In the genomic region with DNA sequence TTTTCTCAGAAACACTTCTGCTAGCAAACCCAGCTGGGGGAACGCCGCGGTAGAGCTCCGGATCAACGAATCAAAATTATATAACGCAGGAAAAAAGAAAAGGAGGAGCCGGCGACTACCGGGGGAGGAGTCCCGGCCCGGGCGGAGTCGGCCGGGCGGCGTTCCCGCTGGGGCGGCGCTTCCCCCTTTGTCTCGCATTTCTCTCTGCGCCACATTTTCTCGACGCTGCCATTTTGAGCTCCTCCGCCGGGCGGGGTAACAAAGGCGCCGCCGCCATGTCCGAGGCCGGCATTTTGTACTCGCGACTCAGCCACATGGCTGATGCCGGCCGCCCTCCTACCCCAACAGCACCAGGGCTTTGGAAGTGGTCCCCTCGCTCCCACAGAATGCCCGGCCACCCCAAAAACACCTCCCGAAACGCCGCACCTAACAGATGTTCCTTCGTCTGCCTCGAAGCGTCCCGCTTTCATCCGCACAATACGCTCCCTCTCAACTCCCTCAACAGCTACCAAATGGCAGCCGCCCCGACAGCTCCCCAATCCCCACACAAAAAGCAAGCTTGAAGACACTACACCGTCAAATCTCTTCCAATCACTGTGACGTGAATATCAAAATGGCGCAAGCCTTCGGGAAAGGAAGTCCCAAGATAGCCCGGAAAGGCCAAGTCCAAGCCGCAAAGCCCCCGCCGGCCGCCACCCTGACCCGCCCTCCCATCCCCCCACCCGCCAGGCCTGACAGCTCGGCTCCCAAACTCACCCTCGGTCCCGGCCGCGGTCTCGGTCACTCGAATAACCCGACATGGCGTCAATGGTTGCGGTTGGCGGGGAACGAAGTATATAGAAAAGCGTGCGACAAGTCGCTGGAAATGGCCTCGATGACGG, we compare ENCODE assay signal across 8 cellular contexts. TPM values are rescaled to one million over a fixed set of nuclear protein-coding genes. Genes with fewer than 3 reads are reported as not detected.
DNase-seq lines count a peak whose midpoint lies in the region; ATAC-seq and TF ChIP-seq lines count a peak whose summit lies in the region.

No MANE protein-coding gene starts in this region.

- H3K27ac Mint-ChIP-seq in activated CD4-positive, alpha-beta memory T cell treated with anti-CD3 and anti-CD28 coated beads for 36 hours: peak overlapping the region; percentile 100

- peaks cover 2% of the 10 kb centered on the region for H3K27me3 Mint-ChIP-seq in activated CD4-positive, alpha-beta memory T cell treated with anti-CD3 and anti-CD28 coated beads for 36 hours

- H3K4me3 ChIP-seq in dorsolateral prefrontal cortex: peak overlapping the region; percentile 70 to 100 (median 95)
- peak overlapping the region; percentile 84 for H3K4me3 ChIP-seq in lower leg skin (ENCODE audit: low read depth, poor library complexity, severe bottlenecking)

- H3K9me3 Mint-ChIP-seq in activated CD4-positive, alpha-beta memory T cell treated with anti-CD3 and anti-CD28 coated beads for 36 hours: no peaks in the 10 kb centered on the region

- WGBS in lower leg skin, 2 donors: 0% methylated on average over 74 to 76 of the region's 76 CpGs

- ATAC-seq in HG03354 (IDR thresholded peaks at IDR 0.05; ENCODE audit: poor library complexity, severe bottlenecking, unreplicated experiment) (peak; percentile 30), HG03571 (IDR thresholded peaks at IDR 0.05; ENCODE audit: unreplicated experiment) (no peak)

- POLR2A ChIA-PET in activated CD4-positive, alpha-beta memory T cell treated with anti-CD3 and anti-CD28 coated beads for 36 hours (lab: Charles Lee): interaction anchor here (0.6 to 4.2 kb wide), 23 partner anchors 9 to 732 kb away, joined by 3 to 125 read pairs (median 5); a partner anchor contains a TSS

- H3K4me3 Mint-ChIP-seq in activated CD4-positive, alpha-beta memory T cell treated with anti-CD3 and anti-CD28 coated beads for 36 hours: peak overlapping the region; percentile 97

- DNase-seq in GDM1 (lab: John Stamatoyannopoulos, UW) (peak; percentile 75), NCI-H774 (lab: John Stamatoyannopoulos, UW) (peak; percentile 92), dorsolateral prefrontal cortex (peak; percentile 69 to 91 (median 88)), lower leg skin (ENCODE audit: low spot score in 2 of 2) (peak; percentile 91 to 98)
- DNase-seq in activated CD4-positive, alpha-beta memory T cell treated with anti-CD3 and anti-CD28 coated beads for 36 hours: peak; percentile 92
- DNase-seq in stimulated activated CD4-positive, alpha-beta T cell treated with anti-CD3 and anti-CD28 coated beads, Interleukin-4, amount 100 ng/mL, for 1 hour: peak; percentile 83

- CTCF ChIA-PET in activated CD4-positive, alpha-beta memory T cell treated with anti-CD3 and anti-CD28 coated beads for 36 hours (lab: Charles Lee): interaction anchor here (0.6 to 4.2 kb wide), 10 partner anchors 9 to 373 kb away, joined by 3 to 46 read pairs (median 4); a partner anchor contains a TSS

- H3K27me3 ChIP-seq in dorsolateral prefrontal cortex: no peaks in the 10 kb centered on the region

- peaks cover 64% of the 10 kb centered on the region for H3K36me3 Mint-ChIP-seq in activated CD4-positive, alpha-beta memory T cell treated with anti-CD3 and anti-CD28 coated beads for 36 hours

- intact Hi-C loops in activated CD4-positive, alpha-beta memory T cell treated with anti-CD3 and anti-CD28 coated beads for 36 hours (cut with micrococcal nuclease): loop anchor here (1.0 to 10.0 kb wide), 13 partner anchors 8 to 808 kb away; a partner anchor contains a TSS
- intact Hi-C loops in dorsolateral prefrontal cortex (cut with DNase I): loop anchor here (1.0 to 10.0 kb wide), 6 partner anchors 8 to 733 kb away; a partner anchor contains a TSS
- intact Hi-C loops in lower leg skin (cut with DNase I; ENCODE audit: low total_unique reads): no loop called here

- peaks cover 60% of the 10 kb centered on the region for H3K4me1 Mint-ChIP-seq in activated CD4-positive, alpha-beta memory T cell treated with anti-CD3 and anti-CD28 coated beads for 36 hours (ENCODE audit: low read depth)

- H3K27ac ChIP-seq in dorsolateral prefrontal cortex: peak overlapping the region; percentile 95 to 100 (median 100)

- TF ChIP-seq POLR2A in lower leg skin (IDR thresholded peaks at IDR 0.05): peak in 1 of 2 donors; percentile 49

- TF ChIP-seq CTCF in dorsolateral prefrontal cortex (IDR thresholded peaks at IDR 0.05 in 54 of 56, conservative IDR thresholded peaks at IDR 0.05 in 2 of 56; ENCODE audit: low read depth in 1 of 56, partially characterized antibody in 56 of 56): peak in 27 of 56 donors; percentile 4 to 48 (median 26)
- TF ChIP-seq CTCF in lower leg skin (IDR thresholded peaks at IDR 0.05): no peak

RNA-seq across cellular contexts. Expression of a gene that starts 0.5 kb away (rescaled TPM):
- total RNA-seq in activated CD4-positive, alpha-beta memory T cell treated with anti-CD3 and anti-CD28 coated beads for 36 hours: 100 to 1,000 TPM; 583 to 626 TPM
- total RNA-seq in dorsolateral prefrontal cortex (100 to 1,000 TPM; 557 to 873 (median 694) TPM), lower leg skin (100 to 1,000 TPM; 497 to 985 (median 764) TPM)

RNA-seq across cellular contexts. Expression of a gene that starts 1.2 kb away (rescaled TPM):
- 10 to 100 TPM; 29.9 to 37.8 TPM for total RNA-seq in activated CD4-positive, alpha-beta memory T cell treated with anti-CD3 and anti-CD28 coated beads for 36 hours
- total RNA-seq in dorsolateral prefrontal cortex: 10 to 100 TPM; 38.9 to 94.4 (median 62.9) TPM
- total RNA-seq in lower leg skin: 10 to 100 TPM; 37.9 to 80.7 (median 54.0) TPM

RNA-seq across cellular contexts. Expression of a gene that starts 8.7 kb away (rescaled TPM):
- 10 to 100 TPM; 25.8 to 28.1 TPM for total RNA-seq in activated CD4-positive, alpha-beta memory T cell treated with anti-CD3 and anti-CD28 coated beads for 36 hours
- total RNA-seq in dorsolateral prefrontal cortex: 10 to 100 TPM in 105 of 120 experiments, 1 to 10 TPM in 15; 5.9 to 25.5 (median 12.7) TPM
- total RNA-seq in lower leg skin: 1 to 10 TPM; 2.2 to 7.7 (median 4.2) TPM

RNA-seq across cellular contexts. Expression of a gene that starts 56.6 kb away (rescaled TPM):
- total RNA-seq in activated CD4-positive, alpha-beta memory T cell treated with anti-CD3 and anti-CD28 coated beads for 36 hours: not detected
- total RNA-seq in dorsolateral prefrontal cortex: 10 to 100 TPM in 9 of 120 experiments, 1 to 10 TPM in 111; 1.1 to 16.6 (median 4.9) TPM
- total RNA-seq in lower leg skin: 1 to 10 TPM in 1 of 4 donors, not detected in 3; 1.8 TPM
